ENCODE assay signal across 9 cellular contexts in genomic region chr3:17810759-17811158, GRCh38.
DNase-seq lines count a peak whose midpoint lies in the region; ATAC-seq and TF ChIP-seq lines count a peak whose summit lies in the region.
"Had no signal": no experiment of that assay in that cellular context is flagged by ENCODE, and none has a peak within 500 bp of the region (broad histone marks: within the 10 kb centered on the region; RNA-seq: fewer than 3 reads in every experiment).

No MANE protein-coding gene starts in this region.

- no peaks in the 10 kb centered on the region for H3K27me3 ChIP-seq in right atrium auricular region

- H3K4me3 ChIP-seq in right atrium auricular region = no peak overlapping the region

- TF ChIP-seq CTCF in C4-2B (conservative IDR thresholded peaks at IDR 0.05) (peak; percentile 45), HFFc6 (IDR thresholded peaks at IDR 0.05) (peak; percentile 72), right atrium auricular region (IDR thresholded peaks at IDR 0.05) (peak in 1 of 2 donors; percentile 32)

- H3K9me3 Mint-ChIP-seq in HFFc6 = no peaks in the 10 kb centered on the region

- H3K36me3 ChIP-seq in right atrium auricular region = no peaks in the 10 kb centered on the region

- peak overlapping the region; percentile 75 for H3K27ac Mint-ChIP-seq in HFFc6

- ATAC-seq in left colon = peak; percentile 64
- ATAC-seq in GM21390 (IDR thresholded peaks at IDR 0.05; ENCODE audit: unreplicated experiment) = no peak

- H3K4me3 Mint-ChIP-seq in HFFc6 = peak overlapping the region; percentile 64

- H3K27me3 Mint-ChIP-seq in HFFc6 (ENCODE audit: insufficient read depth) = no peaks in the 10 kb centered on the region; the same call in 1 of the 2 replicates

- intact Hi-C loops in left colon (cut with DNase I, micrococcal nuclease) = no loop called here

- H3K4me1 ChIP-seq in right atrium auricular region = no peaks in the 10 kb centered on the region

- peaks cover 59% of the 10 kb centered on the region for H3K4me1 Mint-ChIP-seq in HFFc6 (ENCODE audit: low read depth)

- no peaks in the 10 kb centered on the region for H3K9me3 ChIP-seq in right atrium auricular region

- DNase-seq in HFFc6 (peak; percentile 78), astrocyte of the hippocampus (ENCODE audit: low read depth, low spot score) (peak; percentile 44), left colon (no peak), right atrium auricular region (ENCODE audit: low spot score) (no peak), NCI-H128 (lab: John Stamatoyannopoulos, UW; ENCODE audit: unreplicated experiment) (no peak)
- no peak for DNase-seq in stimulated activated naive CD4-positive, alpha-beta T cell (lab: John Stamatoyannopoulos, UW)
- DNase-seq: cerebellar nuclear complex had no signal

- H3K36me3 Mint-ChIP-seq in HFFc6 (ENCODE audit: low read depth) = no peaks in the 10 kb centered on the region

- H3K27ac ChIP-seq in C4-2B (no peak overlapping the region), right atrium auricular region (no peak overlapping the region)

Comparison
In these comparisons a context has a peak if more than half of its experiments do, and no peak if none do; other contexts are left out.
1. DNase-seq: peak in HFFc6 (single experiment) and astrocyte of the hippocampus (single experiment); none in left colon (0 of 2), stimulated activated naive CD4-positive, alpha-beta T cell (0 of 6), right atrium auricular region (single experiment) and NCI-H128 (single experiment).